Comparison of ENCODE assay signal across 13 cellular contexts in the genomic region with DNA sequence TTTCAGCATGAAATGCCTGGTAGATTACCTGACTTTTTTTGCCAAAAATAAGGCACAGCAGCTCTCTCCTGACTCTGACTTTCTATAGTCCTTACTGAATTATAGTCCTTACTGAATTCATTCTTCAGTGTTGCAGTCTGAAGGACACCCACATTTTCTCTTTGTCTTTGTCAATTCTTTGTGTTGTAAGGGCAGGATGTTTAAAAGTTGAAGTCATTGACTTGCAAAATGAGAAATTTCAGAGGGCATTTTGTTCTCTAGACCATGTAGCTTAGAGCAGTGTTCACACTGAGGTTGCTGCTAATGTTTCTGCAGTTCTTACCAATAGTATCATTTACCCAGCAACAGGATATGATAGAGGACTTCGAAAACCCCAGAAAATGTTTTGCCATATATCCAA.
"Had no signal": no experiment of that assay in that cellular context is flagged by ENCODE, and none has a peak within 500 bp of the region (broad histone marks: within the 10 kb centered on the region; RNA-seq: fewer than 3 reads in every experiment).

No MANE protein-coding gene starts in this region.

- H3K4me1 Mint-ChIP-seq: activated B cell treated with CpG ODN at 0.5 μM for 24 hours, T-helper 17 cell had no signal

- H3K4me3 ChIP-seq: ovary, vagina had no signal

- H3K36me3 ChIP-seq: ovary, vagina had no signal

- DNase-seq: activated B cell treated with CpG ODN at 0.5 μM for 24 hours; activated naive CD4-positive, alpha-beta T cell treated with anti-CD3 and anti-CD28 coated beads, Interleukin-2, amount 50 U/mL, for 16 hours; amniotic stem cell; foreskin melanocyte; head of caudate nucleus; kidney; left ventricle myocardium superior; mesendoderm; ovary; stimulated activated CD4-positive, alpha-beta T cell treated with anti-CD3 and anti-CD28 coated beads, Interleukin-15, amount 100 ng/mL, for 24 hours; T-helper 17 cell had no signal

- H3K4me3 Mint-ChIP-seq: activated B cell treated with CpG ODN at 0.5 μM for 24 hours, T-helper 17 cell had no signal

- H3K9me3 ChIP-seq: ovary, vagina had no signal

- H3K27ac Mint-ChIP-seq: activated B cell treated with CpG ODN at 0.5 μM for 24 hours, T-helper 17 cell had no signal

- ATAC-seq: esophagus mucosa, left ventricle myocardium superior, T-helper 17 cell had no signal

- H3K4me1 ChIP-seq: vagina had no signal

- H3K27me3 ChIP-seq: ovary, vagina had no signal

- H3K27ac ChIP-seq: ovary, vagina had no signal

- H3K9me3 Mint-ChIP-seq: activated B cell treated with CpG ODN at 0.5 μM for 24 hours had no signal
